ENCODE assay signal across 34 cellular contexts in genomic region chr5:56077796-56078233, GRCh38.
DNase-seq lines count a peak whose midpoint lies in the region; ATAC-seq and TF ChIP-seq lines count a peak whose summit lies in the region.
"Had no signal": no experiment of that assay in that cellular context is flagged by ENCODE, and none has a peak within 500 bp of the region (broad histone marks: within the 10 kb centered on the region; RNA-seq: fewer than 3 reads in every experiment).

No MANE protein-coding gene starts in this region.

- H3K27me3 Mint-ChIP-seq in nephron (ENCODE audit: low read depth), result no peaks in the 10 kb centered on the region
- H3K27me3 Mint-ChIP-seq: activated naive CD8-positive, alpha-beta T cell; T-helper 17 cell had no signal

- H3K9me3 Mint-ChIP-seq in nephron, result no peaks in the 10 kb centered on the region
- H3K9me3 Mint-ChIP-seq: activated CD4-positive, alpha-beta memory T cell treated with anti-CD3 and anti-CD28 coated beads, Interleukin-2, amount 10 ng/mL, durations not matched to agents 7 days and 5 days; activated T-helper 2 cell treated with anti-CD3 and anti-CD28 coated beads, Interferon-gamma antibody, Interleukin-2, Interleukin-4, amounts not matched to agents 10 μg/mL and 5 μg/mL and 100 μg/mL, durations not matched to agents 14 hours and 24 hours and 36 hours; immature natural killer cell had no signal

- no peak for DNase-seq in heart right ventricle
- no peak for DNase-seq in cardiac septum (ENCODE audit: low spot score)
- DNase-seq in aorta, result no peak
- DNase-seq in ecto neural progenitor cell (ENCODE audit: low spot score), result no peak
- DNase-seq: activated CD4-positive, alpha-beta memory T cell treated with anti-CD3 and anti-CD28 coated beads, Interleukin-2, amount 10 ng/mL, durations not matched to agents 7 days and 5 days; activated CD4-positive, alpha-beta T cell treated with anti-CD3 and anti-CD28 coated beads for 1 hour; activated CD8-positive, alpha-beta memory T cell treated with anti-CD3 and anti-CD28 coated beads, Interleukin-2, amount 50 U/mL, for 48 hours; anterior cingulate cortex; COR-L47; DMS79; foreskin melanocyte; GDM1; hippocampal formation; immature natural killer cell; mesendoderm; NCI-H1436; NCI-H2081 treated with DMSO at 0.1 percent for 48 hours; NCI-H345; NCI-H748 treated with DMSO at 0.1 percent for 48 hours; SK-N-SH; stimulated activated naive CD4-positive, alpha-beta T cell treated with Interleukin-2 at 50 U/mL for 16 hours; T-helper 17 cell had no signal

- peaks cover 46% of the 10 kb centered on the region for H3K4me1 Mint-ChIP-seq in nephron

- no peaks in the 10 kb centered on the region for H3K36me3 ChIP-seq in heart right ventricle
- H3K36me3 ChIP-seq in aorta (ENCODE audit: control insufficient read depth in 1 of 2, insufficient read depth in 2 of 2, low read length in 1 of 2), result no peaks in the 10 kb centered on the region
- H3K36me3 ChIP-seq: cardiac muscle cell, prostate gland had no signal

- TF ChIP-seq CTCF in heart right ventricle (IDR thresholded peaks at IDR 0.05) (no peak), nephron (IDR thresholded peaks at IDR 0.05; ENCODE audit: unreplicated experiment in 3 of 3) (no peak)

- peak overlapping the region in 2 of 3 experiments; percentile 45 to 68 for H3K27ac Mint-ChIP-seq in nephron
- H3K27ac Mint-ChIP-seq: activated CD4-positive, alpha-beta memory T cell treated with anti-CD3 and anti-CD28 coated beads, Interleukin-2, amount 10 ng/mL, durations not matched to agents 7 days and 5 days; activated naive CD8-positive, alpha-beta T cell; activated T-helper 2 cell treated with anti-CD3 and anti-CD28 coated beads, Interferon-gamma antibody, Interleukin-2, Interleukin-4, amounts not matched to agents 10 μg/mL and 5 μg/mL and 100 μg/mL, durations not matched to agents 14 hours and 24 hours and 36 hours; immature natural killer cell; T-helper 17 cell had no signal

- no peaks in the 10 kb centered on the region for H3K9me3 ChIP-seq in heart right ventricle
- no peaks in the 10 kb centered on the region for H3K9me3 ChIP-seq in aorta (ENCODE audit: control insufficient read depth, low read length)
- H3K9me3 ChIP-seq: prostate gland, SK-N-SH had no signal

- H3K4me3 ChIP-seq in heart right ventricle, result no peak overlapping the region
- H3K4me3 ChIP-seq in aorta (ENCODE audit: low read length in 2 of 2), result no peak overlapping the region
- H3K4me3 ChIP-seq: cardiac muscle cell, coronary artery, K562, prostate gland had no signal

- no peak overlapping the region for H3K4me3 Mint-ChIP-seq in nephron
- H3K4me3 Mint-ChIP-seq: activated CD4-positive, alpha-beta memory T cell treated with anti-CD3 and anti-CD28 coated beads, Interleukin-2, amount 10 ng/mL, durations not matched to agents 7 days and 5 days; activated naive CD8-positive, alpha-beta T cell; immature natural killer cell; T-helper 17 cell had no signal

- no peaks in the 10 kb centered on the region for H3K36me3 Mint-ChIP-seq in nephron (ENCODE audit: low read depth)
- H3K36me3 Mint-ChIP-seq: activated naive CD8-positive, alpha-beta T cell; immature natural killer cell had no signal

- H3K27me3 ChIP-seq in heart right ventricle (no peaks in the 10 kb centered on the region), aorta (ENCODE audit: control insufficient read depth in 1 of 2, insufficient read depth in 2 of 2, low read length in 1 of 2) (no peaks in the 10 kb centered on the region)
- H3K27me3 ChIP-seq: cardiac muscle cell had no signal

- H3K27ac ChIP-seq in heart right ventricle, result peak overlapping the region in 7 of 10 donors; percentile 12 to 57 (median 46)
- no peak overlapping the region for H3K27ac ChIP-seq in aorta (ENCODE audit: low read depth in 1 of 2, low read length in 2 of 2)
- H3K27ac ChIP-seq: cardiac muscle cell, prostate gland, RWPE1 had no signal

- ATAC-seq in heart right ventricle, result no peak
- peak; percentile 44 for ATAC-seq in HG03432 (IDR thresholded peaks at IDR 0.05; ENCODE audit: unreplicated experiment)
- ATAC-seq in HG02623 (IDR thresholded peaks at IDR 0.05; ENCODE audit: unreplicated experiment), result no peak
- no peak for ATAC-seq in aorta (ENCODE audit: low FRiP score)
- no peak for ATAC-seq in HG02642 (IDR thresholded peaks at IDR 0.05; ENCODE audit: poor library complexity, unreplicated experiment)
- ATAC-seq: esophagus mucosa, K562, T-helper 17 cell had no signal

- H3K4me1 ChIP-seq in heart right ventricle, result peaks cover 0 to 42% (median 13%) of the 10 kb centered on the region in 9 donors
- peaks cover 0 to 1% of the 10 kb centered on the region in 2 donors for H3K4me1 ChIP-seq in aorta (ENCODE audit: control insufficient read depth in 1 of 2, insufficient read depth in 2 of 2, low read length in 2 of 2)
- H3K4me1 ChIP-seq: prostate gland had no signal

- 93% methylated on average over 7 of the region's 7 CpGs for WGBS in heart right ventricle, 2 donors
- 93 to 99% methylated on average over 7 of the region's 7 CpGs for WGBS in aorta, 2 donors

- intact Hi-C loops in heart right ventricle (cut with DNase I) (loop anchor here in 3 of 10 donors (5.0 to 10.0 kb wide), 2 partner anchors 97 to 99 kb away; no protein-coding TSS in a partner anchor), cardiac septum (cut with DNase I) (loop anchor here (5.0 kb wide), 1 partner anchor 99 kb away; no protein-coding TSS in a partner anchor), aorta (cut with DNase I) (no loop called here)

Comparison
In these comparisons a context has a peak if more than half of its experiments do, and no peak if none do; other contexts are left out.
1. H3K27ac ChIP-seq: peak in heart right ventricle (7 of 10); none in aorta (0 of 2).